Comparison of ENCODE assay signal across 13 cellular contexts in genomic region chr22:48889209-48889830, GRCh38.
"Had no signal": no experiment of that assay in that cellular context is flagged by ENCODE, and none has a peak within 500 bp of the region (broad histone marks: within the 10 kb centered on the region; RNA-seq: fewer than 3 reads in every experiment).

No MANE protein-coding gene starts in this region.

- H3K4me1 ChIP-seq: foreskin keratinocyte, prostate gland, SJCRH30, testis had no signal

- H3K27me3 ChIP-seq: foreskin keratinocyte, testis had no signal

- H3K4me1 Mint-ChIP-seq: activated naive CD8-positive, alpha-beta T cell treated with anti-CD3 and anti-CD28 coated beads, Interleukin-2, amount 10 ng/mL, durations not matched to agents 7 days and 5 days; stimulated activated naive CD8-positive, alpha-beta T cell treated with anti-CD3 and anti-CD28 coated beads, Interleukin-15, amount 100 ng/mL, for 72 hours had no signal

- H3K9me3 Mint-ChIP-seq: activated naive CD8-positive, alpha-beta T cell treated with anti-CD3 and anti-CD28 coated beads, Interleukin-2, amount 10 ng/mL, durations not matched to agents 7 days and 5 days; stimulated activated naive CD8-positive, alpha-beta T cell treated with anti-CD3 and anti-CD28 coated beads, Interleukin-15, amount 100 ng/mL, for 72 hours had no signal

- H3K4me3 Mint-ChIP-seq: activated CD8-positive, alpha-beta T cell treated with anti-CD3 and anti-CD28 coated beads, Interleukin-2, amount 10 ng/mL, durations not matched to agents 7 days and 5 days; activated naive CD8-positive, alpha-beta T cell treated with anti-CD3 and anti-CD28 coated beads, Interleukin-2, amount 10 ng/mL, durations not matched to agents 7 days and 5 days; stimulated activated naive CD8-positive, alpha-beta T cell treated with anti-CD3 and anti-CD28 coated beads, Interleukin-15, amount 100 ng/mL, for 72 hours had no signal

- ATAC-seq: activated CD8-positive, alpha-beta T cell treated with anti-CD3 and anti-CD28 coated beads, Interleukin-2, amount 10 ng/mL, durations not matched to agents 7 days and 5 days; foreskin keratinocyte; stimulated activated naive CD8-positive, alpha-beta T cell treated with anti-CD3 and anti-CD28 coated beads, Interleukin-15, amount 100 ng/mL, for 72 hours had no signal

- H3K27ac Mint-ChIP-seq: activated CD8-positive, alpha-beta T cell treated with anti-CD3 and anti-CD28 coated beads, Interleukin-2, amount 10 ng/mL, durations not matched to agents 7 days and 5 days; activated naive CD8-positive, alpha-beta T cell treated with anti-CD3 and anti-CD28 coated beads, Interleukin-2, amount 10 ng/mL, durations not matched to agents 7 days and 5 days; stimulated activated naive CD8-positive, alpha-beta T cell treated with anti-CD3 and anti-CD28 coated beads, Interleukin-15, amount 100 ng/mL, for 72 hours had no signal

- H3K27ac ChIP-seq: foreskin keratinocyte, prostate gland, SJCRH30, testis had no signal

- H3K27me3 Mint-ChIP-seq: activated naive CD8-positive, alpha-beta T cell treated with anti-CD3 and anti-CD28 coated beads, Interleukin-2, amount 10 ng/mL, durations not matched to agents 7 days and 5 days had no signal

- H3K9me3 ChIP-seq: prostate gland, SJCRH30, testis had no signal

- DNase-seq: activated CD8-positive, alpha-beta T cell treated with anti-CD3 and anti-CD28 coated beads, Interleukin-2, amount 10 ng/mL, durations not matched to agents 7 days and 5 days; activated gamma-delta T cell; activated naive CD8-positive, alpha-beta T cell treated with anti-CD3 and anti-CD28 coated beads, Interleukin-2, amount 10 ng/mL, durations not matched to agents 7 days and 5 days; anterior cingulate cortex; foreskin keratinocyte; SJCRH30; stimulated activated CD4-positive, alpha-beta T cell treated with anti-CD3 and anti-CD28 coated beads, Interleukin-2, amount 100 ng/mL, for 48 hours; stimulated activated CD8-positive, alpha-beta memory T cell treated with anti-CD3 and anti-CD28 coated beads, Interleukin-4, amount 100 ng/mL, for 48 hours; stimulated activated naive CD8-positive, alpha-beta T cell treated with anti-CD3 and anti-CD28 coated beads, Interleukin-15, amount 100 ng/mL, for 72 hours; SW 1271; T-helper 9 cell; testis had no signal

- H3K4me3 ChIP-seq: prostate gland, SJCRH30, testis had no signal

- H3K36me3 ChIP-seq: prostate gland, SJCRH30 had no signal

- H3K36me3 Mint-ChIP-seq: activated naive CD8-positive, alpha-beta T cell treated with anti-CD3 and anti-CD28 coated beads, Interleukin-2, amount 10 ng/mL, durations not matched to agents 7 days and 5 days had no signal
